ENCODE assay signal across 15 cellular contexts in the genomic region with DNA sequence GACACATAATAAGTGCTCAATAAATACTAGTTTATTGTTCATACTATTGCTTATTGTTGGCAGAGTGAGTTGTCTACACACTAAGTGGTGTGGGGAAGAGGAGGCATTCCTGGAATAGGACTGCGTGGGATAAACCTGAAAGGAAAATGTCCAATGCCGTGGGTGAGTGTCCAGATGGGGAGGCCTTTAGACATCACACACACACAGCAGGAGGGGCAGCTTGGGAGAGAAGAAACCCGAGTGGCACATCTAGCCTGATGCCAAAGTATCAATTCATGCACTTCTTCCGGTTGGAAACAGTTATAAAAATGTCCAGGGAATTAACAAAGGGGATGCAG. TPM values are rescaled to one million over a fixed set of nuclear protein-coding genes. Genes with fewer than 3 reads are reported as not detected.
DNase-seq lines count a peak whose midpoint lies in the region; ATAC-seq, FAIRE-seq and TF ChIP-seq lines count a peak whose summit lies in the region.
"Had no signal": no experiment of that assay in that cellular context is flagged by ENCODE, and none has a peak within 500 bp of the region (broad histone marks: within the 10 kb centered on the region; RNA-seq: fewer than 3 reads in every experiment).

No MANE protein-coding gene starts in this region.

- H2AFZ ChIP-seq in IMR-90 (replicated peaks; ENCODE audit: low read length, poor library complexity) (no peak overlapping the region), H1 (ENCODE audit: low read length) (no peak overlapping the region)

- TF ChIP-seq POLR2A in IMR-90 (IDR thresholded peaks at IDR 0.05; ENCODE audit: low read depth, low read length) (no peak; the same call in 1 of the 2 replicates), H1 (IDR thresholded peaks at IDR 0.05; ENCODE audit: control extremely low read depth in 1 of 2, low read depth in 2 of 2, low read length in 2 of 2) (no peak)

- BruUV-seq in IMR-90 (replicated peaks; lab: Mats Ljungman, UMichigan) = TSS peak; percentile 93

- H4K5ac ChIP-seq in IMR-90 (ENCODE audit: low read depth, low read length) (peak overlapping the region; percentile 79), H1 (ENCODE audit: insufficient read length, low read depth, low read length) (peak overlapping the region; percentile 1)

- TF ChIP-seq CTCF in AG10803 (conservative IDR thresholded peaks at IDR 0.05; ENCODE audit: low read length) = no peak
- no peak for TF ChIP-seq CTCF in IMR-90 (conservative IDR thresholded peaks at IDR 0.05; ENCODE audit: low read depth, low read length)
- TF ChIP-seq CTCF in H1 (IDR thresholded peaks at IDR 0.05; ENCODE audit: control extremely low read depth in 1 of 3, insufficient read depth in 1 of 3, low read depth in 1 of 3, low read length in 3 of 3) = no peak
- no peak for TF ChIP-seq CTCF in mesothelial cell of epicardium (IDR thresholded peaks at IDR 0.05; ENCODE audit: unreplicated experiment)

- H3K4me3 ChIP-seq in AG10803 (ENCODE audit: low read length) = no peak overlapping the region
- no peak overlapping the region for H3K4me3 ChIP-seq in IMR-90 (ENCODE audit: insufficient read depth, low read depth, low read length)
- H3K4me3 ChIP-seq in H1 (ENCODE audit: extremely low read depth in 1 of 4, insufficient read depth in 2 of 4, low read depth in 3 of 4, low read length in 4 of 4) = no peak overlapping the region; a peak in 1 of 8 replicates

- H3K4ac ChIP-seq in IMR-90 (ENCODE audit: low read depth, low read length) (peak overlapping the region; percentile 99), H1 (replicated peaks; ENCODE audit: insufficient read length, low read depth, low read length) (peak overlapping the region; percentile 73)

- dilution Hi-C loops in IMR-90 (cut with HindIII; ENCODE audit: low sequenced_read_pairs, unreplicated experiment) = no loop called here

- WGBS in IMR-90 (ENCODE audit: extremely low coverage in 2 of 2, insufficient read length in 1 of 2), 2 experiments = 60% methylated on average over 1 of the region's 4 CpGs; no CpG with 5 or more reads in 1 of the 2 experiments
- WGBS in H1 (ENCODE audit: extremely low coverage in 1 of 2, insufficient coverage in 1 of 2, insufficient read length in 1 of 2, insufficient replicate concordance in 2 of 2, low coverage in 1 of 2, low lambda C conversion rate in 2 of 2, missing lambda C conversion rate in 1 of 2), 2 experiments = 87% methylated on average over 4 of the region's 4 CpGs; no CpG with 5 or more reads in 1 of the 2 experiments

- H3K4me1 ChIP-seq in IMR-90 (ENCODE audit: control insufficient read depth, insufficient read depth, low read length) (peaks cover 37% of the 10 kb centered on the region), H1 (replicated peaks in 1 of 4; ENCODE audit: control insufficient read depth in 3 of 4, insufficient read depth in 4 of 4, low read length in 3 of 4) (peaks cover 7 to 20% (median 15%) of the 10 kb centered on the region in 4 experiments)

- H3K23me2 ChIP-seq in H1 (ENCODE audit: low read depth, low read length) = peaks cover 2% of the 10 kb centered on the region

- peak overlapping the region; percentile 96 for H3K14ac ChIP-seq in IMR-90 (replicated peaks; ENCODE audit: low read depth, low read length)
- no peak overlapping the region for H3K14ac ChIP-seq in H1 (ENCODE audit: insufficient read length)

- no peaks in the 10 kb centered on the region for H3K79me2 ChIP-seq in H1 (ENCODE audit: control insufficient read depth in 1 of 2, insufficient read depth in 2 of 2, low read length in 2 of 2)

- no peaks in the 10 kb centered on the region for H3K27me3 Mint-ChIP-seq in mesothelial cell of epicardium (ENCODE audit: low read depth)
- no peaks in the 10 kb centered on the region for H3K27me3 Mint-ChIP-seq in stimulated activated memory B cell treated with anti-CD40 and anti-IgM and Interleukin-4, amounts not matched to agents 10 μg/mL and 1 μg/mL and 100 μg/mL, for 72 hours
- H3K27me3 Mint-ChIP-seq: activated CD8-positive, alpha-beta T cell treated with anti-CD3 and anti-CD28 coated beads for 36 hours; stimulated activated naive CD8-positive, alpha-beta T cell treated with anti-CD3 and anti-CD28 coated beads, Interleukin-15, amount 100 ng/mL, for 72 hours had no signal

- H3K56ac ChIP-seq in IMR-90 (ENCODE audit: extremely low read depth, insufficient read depth, low read length) (peak overlapping the region; percentile 96), H1 (replicated peaks; ENCODE audit: insufficient read length, low read depth, low read length) (no peak overlapping the region)

- H3K4me2 ChIP-seq in IMR-90 (ENCODE audit: low read depth, low read length) (peak overlapping the region; percentile 16; the same call in 1 of the 2 replicates), H1 (ENCODE audit: insufficient read depth in 1 of 2, low read depth in 2 of 2, low read length in 2 of 2) (peak overlapping the region; percentile 41 to 59; a peak in 3 of 4 replicates)

- H3K36me3 ChIP-seq in IMR-90 (ENCODE audit: control insufficient read depth, insufficient read depth, low read length) (no peaks in the 10 kb centered on the region), H1 (ENCODE audit: control insufficient read depth in 2 of 4, insufficient read depth in 4 of 4, low read length in 3 of 4) (no peaks in the 10 kb centered on the region)

- H2AK5ac ChIP-seq in IMR-90 (ENCODE audit: low read depth, low read length) = peak overlapping the region; percentile 99
- H2AK5ac ChIP-seq in H1 (ENCODE audit: low read depth, low read length) = peak overlapping the region; percentile 69

- POLR2A ChIA-PET in IMR-90 (lab: Charles Lee; ENCODE audit: unreplicated experiment) = interaction anchor here (0.6 to 2.3 kb wide), 3 partner anchors 21 to 143 kb away, joined by 4 to 25 read pairs (median 8); partner anchors contain the start of gene DDAH1
- POLR2A ChIA-PET in H1 (lab: Charles Lee; ENCODE audit: partially characterized antibody) = interaction anchor here (1.0 to 13.5 kb wide), 8 partner anchors 10 to 63 kb away, joined by 3 to 311 read pairs (median 5); partner anchors contain the start of gene CCN1

- peaks cover 32% of the 10 kb centered on the region for H3K9me1 ChIP-seq in IMR-90 (ENCODE audit: insufficient read depth, low read length)

- H3K27ac ChIP-seq in IMR-90 (ENCODE audit: insufficient read depth, low read length) = peak overlapping the region; percentile 91
- peak overlapping the region; percentile 25; the same call in 1 of the 2 replicates for H3K27ac ChIP-seq in H1 (ENCODE audit: low read depth, low read length)
- H3K27ac ChIP-seq: VCaP had no signal

- peak overlapping the region; percentile 73 for H2AK9ac ChIP-seq in IMR-90 (replicated peaks; ENCODE audit: low read depth, low read length, poor library complexity)

- peak overlapping the region; percentile 98 for H3K18ac ChIP-seq in IMR-90 (ENCODE audit: low read depth, low read length)
- H3K18ac ChIP-seq in H1 (ENCODE audit: extremely low read depth, low read length) = peak overlapping the region; percentile 95

- intact Hi-C loops in IMR-90 (cut with micrococcal nuclease) = loop anchor here (1.0 kb wide), 2 partner anchors 20 to 24 kb away; no protein-coding TSS in a partner anchor

- H2BK12ac ChIP-seq in H1 (ENCODE audit: low read depth, low read length) = peak overlapping the region; percentile 99

- H2BK120ac ChIP-seq in IMR-90 (ENCODE audit: low read depth, low read length) (peak overlapping the region; percentile 98), H1 (replicated peaks; ENCODE audit: low read depth, low read length) (peak overlapping the region; percentile 82)

- H3K79me1 ChIP-seq in IMR-90 (ENCODE audit: low read depth in 1 of 2, low read length in 2 of 2) (peaks cover 7 to 26% of the 10 kb centered on the region in 2 experiments), H1 (ENCODE audit: low read depth, low read length) (no peaks in the 10 kb centered on the region)

- peaks cover 30% of the 10 kb centered on the region for H3K4me1 Mint-ChIP-seq in mesothelial cell of epicardium
- H3K4me1 Mint-ChIP-seq in stimulated activated memory B cell treated with anti-CD40 and anti-IgM and Interleukin-4, amounts not matched to agents 10 μg/mL and 1 μg/mL and 100 μg/mL, for 72 hours = no peaks in the 10 kb centered on the region
- H3K4me1 Mint-ChIP-seq: stimulated activated naive CD8-positive, alpha-beta T cell treated with anti-CD3 and anti-CD28 coated beads, Interleukin-15, amount 100 ng/mL, for 72 hours had no signal

- H3K9ac ChIP-seq in IMR-90 (ENCODE audit: low read depth, low read length) (peak overlapping the region; percentile 54), H1 (replicated peaks in 1 of 4; ENCODE audit: extremely low read depth in 1 of 4, low read depth in 3 of 4, low read length in 3 of 4) (no peak overlapping the region)

- H3K9me3 ChIP-seq in IMR-90 (ENCODE audit: control insufficient read depth, insufficient read depth, low read length) = no peaks in the 10 kb centered on the region
- no peaks in the 10 kb centered on the region for H3K9me3 ChIP-seq in H1 (ENCODE audit: insufficient read depth in 2 of 2, low read depth in 1 of 2, low read length in 1 of 2)

- H4K8ac ChIP-seq in IMR-90 (ENCODE audit: low read depth in 2 of 2, low read length in 2 of 2) (peak overlapping the region; percentile 87 to 95), H1 (ENCODE audit: extremely low read depth, insufficient read depth, low read length) (no peak overlapping the region)

- H3K9me3 Mint-ChIP-seq in mesothelial cell of epicardium = no peaks in the 10 kb centered on the region
- H3K9me3 Mint-ChIP-seq in stimulated activated memory B cell treated with anti-CD40 and anti-IgM and Interleukin-4, amounts not matched to agents 10 μg/mL and 1 μg/mL and 100 μg/mL, for 72 hours = no peaks in the 10 kb centered on the region
- H3K9me3 Mint-ChIP-seq: activated CD8-positive, alpha-beta T cell treated with anti-CD3 and anti-CD28 coated beads for 36 hours; stimulated activated naive CD8-positive, alpha-beta T cell treated with anti-CD3 and anti-CD28 coated beads, Interleukin-15, amount 100 ng/mL, for 72 hours had no signal

- in situ Hi-C loops in IMR-90 (cut with MboI; ENCODE audit: low sequenced_read_pairs) = no loop called here

- CTCF ChIA-PET in IMR-90 (lab: Yijun Ruan, JAX) = interaction anchor here (1.0 to 2.3 kb wide), 2 partner anchors 19 to 23 kb away, joined by 3 to 8 read pairs; no protein-coding TSS in a partner anchor
- CTCF ChIA-PET in H1 (lab: Charles Lee; ENCODE audit: partially characterized antibody) = interaction anchor here (0.8 to 1.9 kb wide), 5 partner anchors 20 to 304 kb away, joined by 3 to 4 read pairs (median 4); no protein-coding TSS in a partner anchor

- H3K23ac ChIP-seq in IMR-90 (ENCODE audit: low read depth, low read length) (peak overlapping the region; percentile 94), H1 (ENCODE audit: insufficient read length) (no peak overlapping the region)

- peak overlapping the region; percentile 99 for H2BK5ac ChIP-seq in IMR-90 (ENCODE audit: low read depth, low read length, poor library complexity, severe bottlenecking)
- H2BK5ac ChIP-seq in H1 (ENCODE audit: low read depth, low read length) = peak overlapping the region; percentile 63

- peak; percentile 61 for DNase-seq in AG10803 (ENCODE audit: low read depth)
- DNase-seq in IMR-90 = peak; percentile 53
- DNase-seq in H1 (ENCODE audit: low read depth in 1 of 2, low spot score in 2 of 2) = peak in 1 of 2 experiments; percentile 38
- DNase-seq in mesothelial cell of epicardium (ENCODE audit: low spot score in 2 of 2, unreplicated experiment in 2 of 2) = no peak
- DNase-seq in NCI-H2107 (lab: John Stamatoyannopoulos, UW) = no peak
- DNase-seq in HuH-7.5 (ENCODE audit: low spot score) = no peak
- DNase-seq: activated CD8-positive, alpha-beta T cell treated with anti-CD3 and anti-CD28 coated beads for 36 hours; NCI-H1930; NCI-H526; OCI-M1; posterior cingulate gyrus; stimulated activated naive CD8-positive, alpha-beta T cell treated with anti-CD3 and anti-CD28 coated beads, Interleukin-15, amount 100 ng/mL, for 72 hours had no signal

- no peaks in the 10 kb centered on the region for H4K20me1 ChIP-seq in IMR-90 (ENCODE audit: insufficient read depth, low read length)
- no peaks in the 10 kb centered on the region for H4K20me1 ChIP-seq in H1 (replicated peaks in 1 of 2; ENCODE audit: control insufficient read depth in 1 of 2, insufficient read depth in 2 of 2, low read length in 2 of 2)

- no peak for FAIRE-seq in H1 (lab: Jason Lieb, UNC)

- peak overlapping the region; percentile 37 for H3K27ac Mint-ChIP-seq in mesothelial cell of epicardium
- no peak overlapping the region for H3K27ac Mint-ChIP-seq in stimulated activated memory B cell treated with anti-CD40 and anti-IgM and Interleukin-4, amounts not matched to agents 10 μg/mL and 1 μg/mL and 100 μg/mL, for 72 hours
- H3K27ac Mint-ChIP-seq: activated CD8-positive, alpha-beta T cell treated with anti-CD3 and anti-CD28 coated beads for 36 hours had no signal

- H4K91ac ChIP-seq in IMR-90 (ENCODE audit: insufficient read depth, low read depth, low read length) (peak overlapping the region; percentile 99), H1 (replicated peaks; ENCODE audit: insufficient read length, low read length) (peak overlapping the region; percentile 71)

- H2BK15ac ChIP-seq in IMR-90 (ENCODE audit: low read depth, low read length) (peak overlapping the region; percentile 99), H1 (ENCODE audit: low read length) (no peak overlapping the region)

- H3K27me3 ChIP-seq in IMR-90 (ENCODE audit: control insufficient read depth, insufficient read depth, low read length) (no peaks in the 10 kb centered on the region), H1 (replicated peaks in 1 of 4; ENCODE audit: control insufficient read depth in 3 of 4, extremely low read depth in 1 of 4, insufficient read depth in 3 of 4, low read length in 3 of 4) (no peaks in the 10 kb centered on the region; a peak in 1 of 7 replicates)

- H3K4me3 Mint-ChIP-seq in mesothelial cell of epicardium = no peak overlapping the region
- H3K4me3 Mint-ChIP-seq in stimulated activated memory B cell treated with anti-CD40 and anti-IgM and Interleukin-4, amounts not matched to agents 10 μg/mL and 1 μg/mL and 100 μg/mL, for 72 hours = no peak overlapping the region
- H3K4me3 Mint-ChIP-seq: activated CD8-positive, alpha-beta T cell treated with anti-CD3 and anti-CD28 coated beads for 36 hours; stimulated activated naive CD8-positive, alpha-beta T cell treated with anti-CD3 and anti-CD28 coated beads, Interleukin-15, amount 100 ng/mL, for 72 hours had no signal

- no peak for TF ChIP-seq EP300 in H1 (IDR thresholded peaks at IDR 0.05; ENCODE audit: borderline replicate concordance in 1 of 2, low read depth in 2 of 2, low read length in 2 of 2)

- ATAC-seq in IMR-90 (ENCODE audit: low read depth) (no peak), HG03520 (IDR thresholded peaks at IDR 0.05; ENCODE audit: unreplicated experiment) (no peak)
- no peak for ATAC-seq in stimulated activated memory B cell treated with anti-CD40 and anti-IgM and Interleukin-4, amounts not matched to agents 10 μg/mL and 1 μg/mL and 100 μg/mL, for 72 hours
- ATAC-seq: activated CD8-positive, alpha-beta T cell treated with anti-CD3 and anti-CD28 coated beads for 36 hours; stimulated activated naive CD8-positive, alpha-beta T cell treated with anti-CD3 and anti-CD28 coated beads, Interleukin-15, amount 100 ng/mL, for 72 hours had no signal

- TF ChIP-seq RAD21 in IMR-90 (IDR thresholded peaks at IDR 0.05; ENCODE audit: low read length) (no peak), H1 (IDR thresholded peaks at IDR 0.05 in 1 of 2, conservative IDR thresholded peaks at IDR 0.05 in 1 of 2; ENCODE audit: low read depth in 2 of 2, low read length in 2 of 2) (no peak)

- H2BK20ac ChIP-seq in IMR-90 (ENCODE audit: low read depth, low read length) = peak overlapping the region; percentile 95
- peak overlapping the region; percentile 16 for H2BK20ac ChIP-seq in H1 (ENCODE audit: low read length)

- no peaks in the 10 kb centered on the region for H3K36me3 Mint-ChIP-seq in mesothelial cell of epicardium
- H3K36me3 Mint-ChIP-seq in stimulated activated memory B cell treated with anti-CD40 and anti-IgM and Interleukin-4, amounts not matched to agents 10 μg/mL and 1 μg/mL and 100 μg/mL, for 72 hours = peaks cover 5% of the 10 kb centered on the region

RNA-seq across cellular contexts. Expression of gene CCN1, which starts 27.3 kb away (rescaled TPM):
- total RNA-seq in IMR-90 (2012; rRNA removed) (76.9 and 90.3 TPM in 2 replicates), mesothelial cell of epicardium (731 to 797 TPM (median 760 TPM) in 3 replicates)
- polyA plus RNA-seq in IMR-90 (2012; rRNA removed) (819 and 905 TPM in 2 replicates), H1 (2011; rRNA removed) (19.1 and 29.7 TPM in 2 replicates)
- 700 and 814 TPM in 2 replicates for polyA plus RNA-seq in IMR-90 (2012; cell fraction: cytosol; rRNA removed)
- 1,179 and 1,372 TPM in 2 replicates for polyA plus RNA-seq in IMR-90 (2012; cell fraction: nucleus; rRNA removed; ENCODE audit: low replicate concordance)
- 108 and 113 TPM in 2 replicates for total RNA-seq in H1 (2021; fragmentation: NEBNext Ultra II Directional; extraction: Animal tissue kit (Norgen Biotek cat#: 25700))
- 36.4 TPM for polyA plus RNA-seq in H1 (2011; cell fraction: cytosol; rRNA removed)
- 106 TPM for polyA plus RNA-seq in H1 (2011; cell fraction: nucleus; rRNA removed)
- 58.2 to 88.4 TPM (median 74.4 TPM) in 4 replicates for polyA plus RNA-seq in H1 (2012, experiment 1 of 2)
- 84.1 TPM for polyA plus RNA-seq in H1 (2012, experiment 2 of 2)
- polyA plus RNA-seq in H1 (2013, experiment 1 of 2) = 122 TPM
- polyA plus RNA-seq in H1 (2013, experiment 2 of 2) = 139 TPM
- polyA minus RNA-seq in H1 (2011; rRNA and poly(A)+ RNA removed) = 18.3 and 33.7 TPM in 2 replicates
- 37.7 TPM for polyA minus RNA-seq in H1 (2011; cell fraction: cytosol; rRNA and poly(A)+ RNA removed)
- polyA minus RNA-seq in H1 (2011; cell fraction: nucleus; rRNA and poly(A)+ RNA removed) = 109 TPM

Comparison
In these comparisons a context has a peak if more than half of its experiments do, and no peak if none do; other contexts are left out.
1. DNase-seq: peak in AG10803 (single experiment) and IMR-90 (single experiment); none in mesothelial cell of epicardium (0 of 2), NCI-H2107 (single experiment) and HuH-7.5 (single experiment).